ENCODE assay signal across 18 cellular contexts in genomic region chr17:55644346-55644745, GRCh38.
DNase-seq lines count a peak whose midpoint lies in the region; ATAC-seq and TF ChIP-seq lines count a peak whose summit lies in the region.
"Had no signal": no experiment of that assay in that cellular context is flagged by ENCODE, and none has a peak within 500 bp of the region (broad histone marks: within the 10 kb centered on the region; RNA-seq: fewer than 3 reads in every experiment).

No MANE protein-coding gene starts in this region.

- peaks cover 0 to 4% (median under 1%) of the 10 kb centered on the region in 6 donors for H3K9me3 Mint-ChIP-seq in immature natural killer cell
- H3K9me3 Mint-ChIP-seq: CD8-positive, alpha-beta T cell had no signal

- H3K9me3 ChIP-seq in Karpas-422 (ENCODE audit: low read length), result no peaks in the 10 kb centered on the region
- H3K9me3 ChIP-seq: Caco-2 had no signal

- H2AFZ ChIP-seq in Karpas-422 (ENCODE audit: low read length), result peak overlapping the region; percentile 46; the same call in 1 of the 2 replicates
- H2AFZ ChIP-seq: GM23248 had no signal

- no peak overlapping the region for H3K27ac Mint-ChIP-seq in immature natural killer cell
- H3K27ac Mint-ChIP-seq: B cell; CD4-positive, CD25-positive, alpha-beta regulatory T cell; CD8-positive, alpha-beta T cell had no signal

- no peak overlapping the region for H3K27ac ChIP-seq in Karpas-422 (ENCODE audit: low read length)
- H3K27ac ChIP-seq: 22Rv1, BLaER1, C4-2B, GM23248 had no signal

- ATAC-seq in sciatic nerve, result peak; percentile 16
- ATAC-seq: CD8-positive, alpha-beta T cell had no signal

- no peaks in the 10 kb centered on the region for H3K27me3 ChIP-seq in Karpas-422 (ENCODE audit: low read length)
- H3K27me3 ChIP-seq: BLaER1 had no signal

- peaks cover 3 to 6% (median 3%) of the 10 kb centered on the region in 3 donors for H3K27me3 Mint-ChIP-seq in immature natural killer cell (ENCODE audit: low read depth in 3 of 3)

- intact Hi-C loops in sciatic nerve (cut with DNase I), result no loop called here

- no peak overlapping the region for H3K4me2 ChIP-seq in Karpas-422 (ENCODE audit: low read depth, low read length, poor library complexity, severe bottlenecking)
- H3K4me2 ChIP-seq: BLaER1 had no signal

- H3K79me2 ChIP-seq in Karpas-422 (ENCODE audit: low read length), result no peaks in the 10 kb centered on the region

- H3K36me3 Mint-ChIP-seq in immature natural killer cell, result no peaks in the 10 kb centered on the region
- H3K36me3 Mint-ChIP-seq: CD4-positive, CD25-positive, alpha-beta regulatory T cell; CD8-positive, alpha-beta T cell had no signal

- no peaks in the 10 kb centered on the region for H3K36me3 ChIP-seq in Karpas-422 (ENCODE audit: insufficient read depth, low read length)
- H3K36me3 ChIP-seq: BLaER1 had no signal

- H3K4me1 Mint-ChIP-seq in immature natural killer cell, result no peaks in the 10 kb centered on the region

- no peak for TF ChIP-seq CTCF in fibroblast of mammary gland (conservative IDR thresholded peaks at IDR 0.05; ENCODE audit: control insufficient read depth, insufficient read depth, low read depth, low read length)

- H3K9ac ChIP-seq in Karpas-422 (ENCODE audit: low read length), result no peak overlapping the region
- H3K9ac ChIP-seq: BLaER1, GM23248 had no signal

- peaks cover 18% of the 10 kb centered on the region for H3K4me1 ChIP-seq in Karpas-422 (ENCODE audit: low read length)
- H3K4me1 ChIP-seq: Caco-2 had no signal

- no peaks in the 10 kb centered on the region for H3K9me2 ChIP-seq in Karpas-422 (replicated peaks; ENCODE audit: insufficient read depth, low read length)

- no peak for DNase-seq in Karpas-422
- peak; percentile 22 for DNase-seq in fibroblast of mammary gland (ENCODE audit: low read depth)
- DNase-seq in sciatic nerve (ENCODE audit: low spot score), result no peak
- DNase-seq in activated gamma-delta T cell treated with Interleukin-2 at 50 U/mL for 16 hours, result no peak
- DNase-seq in immature natural killer cell, result no peak
- DNase-seq in SHP77 treated with DMSO at 0.1 percent for 48 hours (lab: John Stamatoyannopoulos, UW), result no peak
- DNase-seq: Caco-2; CD4-positive, CD25-positive, alpha-beta regulatory T cell; CD8-positive, alpha-beta T cell; DMS153; DND-41; GM23248; H7; HCEC 1CT had no signal

- H3K4me3 Mint-ChIP-seq in immature natural killer cell, result no peak overlapping the region
- H3K4me3 Mint-ChIP-seq: B cell; CD4-positive, CD25-positive, alpha-beta regulatory T cell; CD8-positive, alpha-beta T cell had no signal

- H3K4me3 ChIP-seq in Karpas-422 (ENCODE audit: low read length) (no peak overlapping the region), fibroblast of mammary gland (ENCODE audit: control insufficient read depth, low read depth, low read length) (no peak overlapping the region)
- H3K4me3 ChIP-seq: BLaER1, GM23248 had no signal

- no peaks in the 10 kb centered on the region for H4K20me1 ChIP-seq in Karpas-422 (ENCODE audit: insufficient read depth, low read depth, low read length)
- H4K20me1 ChIP-seq: BLaER1 had no signal
